Comparison of ENCODE assay signal across 28 cellular contexts in genomic region chr1:25134307-25134706, GRCh38.
"Had no signal": no experiment of that assay in that cellular context is flagged by ENCODE, and none has a peak within 500 bp of the region (broad histone marks: within the 10 kb centered on the region; RNA-seq: fewer than 3 reads in every experiment).

No MANE protein-coding gene starts in this region.

- H3K27ac Mint-ChIP-seq: stimulated activated effector memory CD8-positive, alpha-beta T cell treated with anti-CD3 and anti-CD28 coated beads, Interleukin-12 subunit alpha, Interleukin-12 subunit beta, amount 100 ng/mL, for 72 hours; stimulated activated memory B cell treated with anti-CD40 and anti-IgM and Interleukin-4, amounts not matched to agents 10 μg/mL and 1 μg/mL and 100 μg/mL, for 72 hours; stimulated activated naive B cell treated with anti-CD40 and anti-IgM and Interleukin-4, amounts not matched to agents 10 μg/mL and 1 μg/mL and 100 μg/mL, for 72 hours; stimulated activated naive CD8-positive, alpha-beta T cell treated with anti-CD3 and anti-CD28 coated beads, Interleukin-15, amount 100 ng/mL, for 72 hours; stimulated activated naive CD8-positive, alpha-beta T cell treated with anti-CD3 and anti-CD28 coated beads, Interleukin-15, Interleukin-2, amounts not matched to agents 100 ng/mL and 50 ng/mL, for 24 hours; type B pancreatic cell had no signal

- H3K4me3 ChIP-seq: stomach, suprapubic skin, testis, thoracic aorta, thyroid gland, tibial artery, tibial nerve, transverse colon, upper lobe of left lung, upper lobe of right lung, uterus, vagina had no signal

- H3K9me3 ChIP-seq: stomach, suprapubic skin, testis, thoracic aorta, thyroid gland, tibial artery, tibial nerve, transverse colon, upper lobe of left lung, upper lobe of right lung, uterus, vagina had no signal

- H3K36me3 Mint-ChIP-seq: stimulated activated effector memory CD8-positive, alpha-beta T cell treated with anti-CD3 and anti-CD28 coated beads, Interleukin-12 subunit alpha, Interleukin-12 subunit beta, amount 100 ng/mL, for 72 hours; stimulated activated memory B cell treated with anti-CD40 and anti-IgM and Interleukin-4, amounts not matched to agents 10 μg/mL and 1 μg/mL and 100 μg/mL, for 72 hours; stimulated activated naive B cell treated with anti-CD40 and anti-IgM and Interleukin-4, amounts not matched to agents 10 μg/mL and 1 μg/mL and 100 μg/mL, for 72 hours; type B pancreatic cell had no signal

- ATAC-seq: stimulated activated effector memory CD8-positive, alpha-beta T cell treated with anti-CD3 and anti-CD28 coated beads, Interleukin-12 subunit alpha, Interleukin-12 subunit beta, amount 100 ng/mL, for 72 hours; stimulated activated memory B cell treated with anti-CD40 and anti-IgM and Interleukin-4, amounts not matched to agents 10 μg/mL and 1 μg/mL and 100 μg/mL, for 72 hours; stimulated activated naive B cell treated with anti-CD40 and anti-IgM and Interleukin-4, amounts not matched to agents 10 μg/mL and 1 μg/mL and 100 μg/mL, for 72 hours; stimulated activated naive CD8-positive, alpha-beta T cell treated with anti-CD3 and anti-CD28 coated beads, Interleukin-15, amount 100 ng/mL, for 72 hours; stimulated activated naive CD8-positive, alpha-beta T cell treated with anti-CD3 and anti-CD28 coated beads, Interleukin-15, Interleukin-2, amounts not matched to agents 100 U/mL and 50 U/mL, for 24 hours; upper lobe of right lung had no signal

- H3K4me1 Mint-ChIP-seq: stimulated activated effector memory CD8-positive, alpha-beta T cell treated with anti-CD3 and anti-CD28 coated beads, Interleukin-12 subunit alpha, Interleukin-12 subunit beta, amount 100 ng/mL, for 72 hours; stimulated activated naive CD8-positive, alpha-beta T cell treated with anti-CD3 and anti-CD28 coated beads, Interleukin-15, amount 100 ng/mL, for 72 hours had no signal

- H3K27me3 ChIP-seq: testis, thyroid gland, tibial nerve, transverse colon, upper lobe of left lung, uterus, vagina had no signal

- H3K36me3 ChIP-seq: stomach, suprapubic skin, thoracic aorta, thyroid gland, tibial artery, tibial nerve, transverse colon, upper lobe of left lung, upper lobe of right lung, uterus, vagina had no signal

- DNase-seq: stimulated activated CD4-positive, alpha-beta T cell treated with anti-CD3 and anti-CD28 coated beads, Interleukin-2, amount 100 ng/mL, for 48 hours; stimulated activated CD4-positive, alpha-beta T cell treated with anti-CD3 and anti-CD28 coated beads, Interleukin-4, amount 100 ng/mL, for 1 hour; stimulated activated CD4-positive, alpha-beta T cell treated with anti-CD3 and anti-CD28 coated beads, Interleukin-4, amount 100 ng/mL, for 24 hours; stimulated activated CD4-positive, alpha-beta T cell treated with anti-CD3 and anti-CD28 coated beads, Interleukin-4, amount 100 ng/mL, for 4 hours; stimulated activated naive B cell treated with anti-CD40 and anti-IgM and Interleukin-4, amounts not matched to agents 10 μg/mL and 1 μg/mL and 100 μg/mL, for 72 hours; stimulated activated naive CD4-positive, alpha-beta T cell; stimulated activated naive CD4-positive, alpha-beta T cell treated with Interleukin-2 at 50 U/mL for 16 hours; stimulated activated naive CD8-positive, alpha-beta T cell treated with anti-CD3 and anti-CD28 coated beads, Interleukin-15, amount 100 ng/mL, for 72 hours; stimulated activated naive CD8-positive, alpha-beta T cell treated with anti-CD3 and anti-CD28 coated beads, Interleukin-15, Interleukin-2, amounts not matched to agents 100 U/mL and 50 U/mL, for 24 hours; stomach; substantia nigra; testis; thyroid gland; transverse colon; trophoblast cell; upper lobe of left lung; upper lobe of right lung; uterus had no signal

- H3K4me1 ChIP-seq: stomach, testis, thyroid gland, tibial artery, tibial nerve, transverse colon, upper lobe of left lung, upper lobe of right lung, uterus, vagina had no signal

- H3K4me3 Mint-ChIP-seq: stimulated activated effector memory CD8-positive, alpha-beta T cell treated with anti-CD3 and anti-CD28 coated beads, Interleukin-12 subunit alpha, Interleukin-12 subunit beta, amount 100 ng/mL, for 72 hours; stimulated activated memory B cell treated with anti-CD40 and anti-IgM and Interleukin-4, amounts not matched to agents 10 μg/mL and 1 μg/mL and 100 μg/mL, for 72 hours; stimulated activated naive B cell treated with anti-CD40 and anti-IgM and Interleukin-4, amounts not matched to agents 10 μg/mL and 1 μg/mL and 100 μg/mL, for 72 hours; stimulated activated naive CD8-positive, alpha-beta T cell treated with anti-CD3 and anti-CD28 coated beads, Interleukin-15, amount 100 ng/mL, for 72 hours; stimulated activated naive CD8-positive, alpha-beta T cell treated with anti-CD3 and anti-CD28 coated beads, Interleukin-15, Interleukin-2, amounts not matched to agents 100 ng/mL and 50 ng/mL, for 24 hours; type B pancreatic cell had no signal

- H3K27ac ChIP-seq: stomach, suprapubic skin, testis, thoracic aorta, thyroid gland, tibial artery, tibial nerve, transverse colon, upper lobe of left lung, upper lobe of right lung, uterus, vagina had no signal

- FAIRE-seq: urothelium cell line had no signal

- H3K9me3 Mint-ChIP-seq: stimulated activated effector memory CD8-positive, alpha-beta T cell treated with anti-CD3 and anti-CD28 coated beads, Interleukin-12 subunit alpha, Interleukin-12 subunit beta, amount 100 ng/mL, for 72 hours; stimulated activated memory B cell treated with anti-CD40 and anti-IgM and Interleukin-4, amounts not matched to agents 10 μg/mL and 1 μg/mL and 100 μg/mL, for 72 hours; stimulated activated naive B cell treated with anti-CD40 and anti-IgM and Interleukin-4, amounts not matched to agents 10 μg/mL and 1 μg/mL and 100 μg/mL, for 72 hours; stimulated activated naive CD8-positive, alpha-beta T cell treated with anti-CD3 and anti-CD28 coated beads, Interleukin-15, amount 100 ng/mL, for 72 hours; stimulated activated naive CD8-positive, alpha-beta T cell treated with anti-CD3 and anti-CD28 coated beads, Interleukin-15, Interleukin-2, amounts not matched to agents 100 ng/mL and 50 ng/mL, for 24 hours; type B pancreatic cell had no signal
